In genomic region chr2:181891258-181891965, GRCh38 we compare ENCODE assay signal across 8 cellular contexts. TPM values are rescaled to one million over a fixed set of nuclear protein-coding genes. Genes with fewer than 3 reads are reported as not detected.
DNase-seq lines count a peak whose midpoint lies in the region; ATAC-seq and TF ChIP-seq lines count a peak whose summit lies in the region.

ITPRID2 (plus strand) TSS chr2:181891730; CDS start chr2:181892067, 337 bp downstream.

- intact Hi-C loops in PC-3 (cut with micrococcal nuclease) = loop anchor here (1.0 to 5.0 kb wide), 3 partner anchors 80 to 121 kb away; no protein-coding TSS in a partner anchor

- H3K4me1 ChIP-seq in PC-3 (ENCODE audit: insufficient read depth, low read length) = peaks cover 62% of the 10 kb centered on the region

- H3K4me2 ChIP-seq in PC-3 (ENCODE audit: low read length) = peak within 1 kb of the TSS; percentile 94

- peak within 1 kb of the TSS; percentile 85 for H3K27ac Mint-ChIP-seq in activated T-cell treated with anti-CD3 and anti-CD28 coated beads, Interleukin-2, amount 50 U/mL, for 72 hours
- peak within 1 kb of the TSS; percentile 77 to 95 (median 92) for H3K27ac Mint-ChIP-seq in naive B cell
- H3K27ac Mint-ChIP-seq in stimulated activated naive B cell treated with anti-CD40 and anti-IgM and Interleukin-4, amounts not matched to agents 10 μg/mL and 1 μg/mL and 100 μg/mL, for 72 hours = peak within 1 kb of the TSS; percentile 93

- H3K79me2 ChIP-seq in PC-3 (ENCODE audit: low read length) = peaks cover 46% of the 10 kb centered on the region

- peak within 1 kb of the TSS; percentile 84 for H3K4me3 ChIP-seq in PC-3 (ENCODE audit: low read length)

- H3K4me3 Mint-ChIP-seq in activated T-cell treated with anti-CD3 and anti-CD28 coated beads, Interleukin-2, amount 50 U/mL, for 72 hours = peak within 1 kb of the TSS; percentile 94 to 98
- peak within 1 kb of the TSS; percentile 91 to 99 (median 96) for H3K4me3 Mint-ChIP-seq in naive B cell
- peak within 1 kb of the TSS; percentile 95 to 97 for H3K4me3 Mint-ChIP-seq in stimulated activated naive B cell treated with anti-CD40 and anti-IgM and Interleukin-4, amounts not matched to agents 10 μg/mL and 1 μg/mL and 100 μg/mL, for 72 hours

- H2AFZ ChIP-seq in PC-3 (ENCODE audit: low read length) = peak within 1 kb of the TSS; percentile 96

- H4K20me1 ChIP-seq in PC-3 (ENCODE audit: low read length) = peaks cover 13% of the 10 kb centered on the region

- peaks cover 14% of the 10 kb centered on the region for H3K36me3 ChIP-seq in PC-3 (ENCODE audit: low read depth, low read length)

- DNase-seq in D341Med (ENCODE audit: low spot score) = peak; percentile 97
- DNase-seq in HS-5 (ENCODE audit: low read depth) = peak; percentile 49
- peak; percentile 92 for DNase-seq in PC-3
- DNase-seq in activated T-cell treated with anti-CD3 and anti-CD28 coated beads, Interleukin-2, amount 50 U/mL, for 72 hours = peak; percentile 71 to 82
- peak; percentile 93 for DNase-seq in fibroblast of gingiva (ENCODE audit: low read depth)
- peak; percentile 71 for DNase-seq in naive B cell
- peak; percentile 59 for DNase-seq in stimulated activated naive B cell treated with anti-CD40 and anti-IgM and Interleukin-4, amounts not matched to agents 10 μg/mL and 1 μg/mL and 100 μg/mL, for 72 hours

- peak within 1 kb of the TSS; percentile 85 for H3K27ac ChIP-seq in PC-3 (ENCODE audit: low read length)

- H3K27me3 Mint-ChIP-seq in activated T-cell treated with anti-CD3 and anti-CD28 coated beads, Interleukin-2, amount 50 U/mL, for 72 hours (ENCODE audit: low read depth) = peaks cover 28% of the 10 kb centered on the region
- peaks cover 0 to 13% (median 0%) of the 10 kb centered on the region in 3 donors for H3K27me3 Mint-ChIP-seq in naive B cell
- H3K27me3 Mint-ChIP-seq in stimulated activated naive B cell treated with anti-CD40 and anti-IgM and Interleukin-4, amounts not matched to agents 10 μg/mL and 1 μg/mL and 100 μg/mL, for 72 hours = no peaks in the 10 kb centered on the region

- CTCF ChIA-PET in PC-3 (lab: Charles Lee) = no interaction called here

- no peaks in the 10 kb centered on the region for H3K9me2 ChIP-seq in PC-3 (replicated peaks; ENCODE audit: low read length)

- H3K9me3 Mint-ChIP-seq in activated T-cell treated with anti-CD3 and anti-CD28 coated beads, Interleukin-2, amount 50 U/mL, for 72 hours = no peaks in the 10 kb centered on the region
- H3K9me3 Mint-ChIP-seq in naive B cell = no peaks in the 10 kb centered on the region
- no peaks in the 10 kb centered on the region for H3K9me3 Mint-ChIP-seq in stimulated activated naive B cell treated with anti-CD40 and anti-IgM and Interleukin-4, amounts not matched to agents 10 μg/mL and 1 μg/mL and 100 μg/mL, for 72 hours

- TF ChIP-seq CTCF in PC-3 (conservative IDR thresholded peaks at IDR 0.05; ENCODE audit: low read depth, low read length) = no peak

- ATAC-seq in GM21360 (IDR thresholded peaks at IDR 0.05; ENCODE audit: unreplicated experiment) = peak; percentile 90
- ATAC-seq in PC-3 = peak; percentile 84
- ATAC-seq in activated T-cell treated with anti-CD3 and anti-CD28 coated beads, Interleukin-2, amount 50 U/mL, for 72 hours (replicated peaks in 1 of 2) = peak; percentile 93 to 95
- peak; percentile 90 to 93 for ATAC-seq in naive B cell (ENCODE audit: low read depth in 2 of 2)
- peak; percentile 93 to 95 for ATAC-seq in stimulated activated naive B cell treated with anti-CD40 and anti-IgM and Interleukin-4, amounts not matched to agents 10 μg/mL and 1 μg/mL and 100 μg/mL, for 72 hours (replicated peaks)

- no peaks in the 10 kb centered on the region for H3K27me3 ChIP-seq in PC-3 (ENCODE audit: low read length)

- H3K9ac ChIP-seq in PC-3 (ENCODE audit: low read length) = peak within 1 kb of the TSS; percentile 94

- BruUV-seq in PC-3 (replicated peaks; lab: Mats Ljungman, UMichigan) = no TSS peak

- no peaks in the 10 kb centered on the region for H3F3A ChIP-seq in PC-3 (ENCODE audit: low read length, unreplicated experiment)

- POLR2A ChIA-PET in PC-3 (lab: Charles Lee; ENCODE audit: unreplicated experiment) = interaction anchor here (0.6 kb wide), 1 partner anchor 121 kb away, joined by 3 read pairs; no protein-coding TSS in a partner anchor

- H3K36me3 Mint-ChIP-seq in activated T-cell treated with anti-CD3 and anti-CD28 coated beads, Interleukin-2, amount 50 U/mL, for 72 hours (ENCODE audit: insufficient read depth in 2 of 2) = peaks cover 4 to 8% of the 10 kb centered on the region in 2 donors
- H3K36me3 Mint-ChIP-seq in naive B cell = no peaks in the 10 kb centered on the region
- H3K36me3 Mint-ChIP-seq in stimulated activated naive B cell treated with anti-CD40 and anti-IgM and Interleukin-4, amounts not matched to agents 10 μg/mL and 1 μg/mL and 100 μg/mL, for 72 hours = peaks cover 0 to 3% of the 10 kb centered on the region in 2 donors

- H3K4me1 Mint-ChIP-seq in activated T-cell treated with anti-CD3 and anti-CD28 coated beads, Interleukin-2, amount 50 U/mL, for 72 hours (ENCODE audit: low read depth) = peaks cover 29% of the 10 kb centered on the region
- H3K4me1 Mint-ChIP-seq in naive B cell = peaks cover 18 to 21% (median 21%) of the 10 kb centered on the region in 3 donors
- peaks cover 11 to 20% of the 10 kb centered on the region in 2 donors for H3K4me1 Mint-ChIP-seq in stimulated activated naive B cell treated with anti-CD40 and anti-IgM and Interleukin-4, amounts not matched to agents 10 μg/mL and 1 μg/mL and 100 μg/mL, for 72 hours

- no peaks in the 10 kb centered on the region for H3K9me3 ChIP-seq in PC-3 (ENCODE audit: low read length)

RNA-seq across cellular contexts. Expression of gene ITPRID2, which starts in this region (rescaled TPM):
- 113 and 145 TPM in 2 replicates for total RNA-seq in PC-3 (2014; rRNA removed)
- total RNA-seq in activated T-cell treated with anti-CD3 and anti-CD28 coated beads, Interleukin-2, amount 50 U/mL, for 72 hours = 10 to 100 TPM; 52.1 to 60.1 TPM
- polyA plus RNA-seq in naive B cell (ENCODE audit: low read depth in 6 of 6) = 1 to 10 TPM in 5 of 6 donors, not detected in 1; 3.2 to 5.5 (median 4.4) TPM

Comparison
In these comparisons a context has a peak if more than half of its experiments do, and no peak if none do; other contexts are left out.
1. Peak in every context shown above with its lines: DNase-seq, ATAC-seq, H3K4me3 ChIP-seq and H3K27ac ChIP-seq.